Comparison of ENCODE assay signal across 10 cellular contexts in the genomic region with DNA sequence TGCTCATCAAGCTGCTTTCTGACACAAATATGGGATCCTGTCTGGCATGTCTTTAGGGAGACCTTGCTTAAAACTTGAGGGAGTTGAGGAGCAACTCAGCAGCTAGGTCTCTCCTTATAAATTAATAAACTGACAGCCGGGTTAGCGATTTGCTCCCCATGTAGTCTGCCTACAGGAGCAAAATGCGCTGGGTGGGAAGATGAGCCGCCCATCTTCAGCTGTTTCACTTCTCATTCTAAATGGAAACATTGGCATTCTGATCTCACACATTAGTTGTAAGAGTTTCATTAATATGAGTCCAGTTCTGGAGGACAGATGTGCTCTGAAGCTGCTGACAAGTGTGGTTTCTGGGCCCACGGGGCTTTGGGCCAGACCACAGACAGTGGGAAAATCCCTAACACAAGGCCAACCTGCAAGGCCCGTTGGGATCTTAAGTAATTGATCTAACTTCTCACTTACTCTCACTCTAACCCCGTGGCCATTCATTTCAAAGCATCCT.
DNase-seq lines count a peak whose midpoint lies in the region; ATAC-seq and TF ChIP-seq lines count a peak whose summit lies in the region.
"Had no signal": no experiment of that assay in that cellular context is flagged by ENCODE, and none has a peak within 500 bp of the region (broad histone marks: within the 10 kb centered on the region; RNA-seq: fewer than 3 reads in every experiment).

No MANE protein-coding gene starts in this region.

- peak; percentile 82 for ATAC-seq in GM18517 (IDR thresholded peaks at IDR 0.05; ENCODE audit: unreplicated experiment)
- ATAC-seq in GM21576 (IDR thresholded peaks at IDR 0.05; ENCODE audit: unreplicated experiment), result peak; percentile 78
- peak; percentile 74 for ATAC-seq in HG03520 (IDR thresholded peaks at IDR 0.05; ENCODE audit: unreplicated experiment)
- no peak for ATAC-seq in psoas muscle

- DNase-seq in medulla oblongata (ENCODE audit: extremely low spot score), result peak; percentile 18
- no peak for DNase-seq in HAP-1 (ENCODE audit: low spot score in 2 of 2)
- no peak for DNase-seq in activated CD4-positive, alpha-beta T cell treated with anti-CD3 and anti-CD28 coated beads, Interleukin-2, amount 10 ng/mL, durations not matched to agents 7 days and 5 days
- no peak for DNase-seq in psoas muscle
- DNase-seq in stimulated activated naive CD4-positive, alpha-beta T cell treated with Interleukin-2 at 50 U/mL for 16 hours (lab: John Stamatoyannopoulos, UW), result no peak
- DNase-seq: NCI-H446 treated with DMSO at 0.1 percent for 48 hours; stimulated activated CD8-positive, alpha-beta memory T cell treated with anti-CD3 and anti-CD28 coated beads, Interleukin-4, amount 100 ng/mL, for 48 hours had no signal

- H3K4me3 ChIP-seq in HAP-1 (no peak overlapping the region), psoas muscle (no peak overlapping the region)

- intact Hi-C loops in psoas muscle (cut with DNase I), result no loop called here

- H3K27ac ChIP-seq in psoas muscle, result no peak overlapping the region

- H3K9me3 Mint-ChIP-seq in activated CD4-positive, alpha-beta T cell treated with anti-CD3 and anti-CD28 coated beads, Interleukin-2, amount 10 ng/mL, durations not matched to agents 7 days and 5 days, result peaks cover 2% of the 10 kb centered on the region

- POLR2A ChIA-PET in activated CD4-positive, alpha-beta T cell treated with anti-CD3 and anti-CD28 coated beads, Interleukin-2, amount 10 ng/mL, durations not matched to agents 7 days and 5 days (lab: Charles Lee), result no interaction called here

- no peak overlapping the region for H3K4me3 Mint-ChIP-seq in activated CD4-positive, alpha-beta T cell treated with anti-CD3 and anti-CD28 coated beads, Interleukin-2, amount 10 ng/mL, durations not matched to agents 7 days and 5 days

- no peaks in the 10 kb centered on the region for H3K4me1 Mint-ChIP-seq in activated CD4-positive, alpha-beta T cell treated with anti-CD3 and anti-CD28 coated beads, Interleukin-2, amount 10 ng/mL, durations not matched to agents 7 days and 5 days

- CTCF ChIA-PET in activated CD4-positive, alpha-beta T cell treated with anti-CD3 and anti-CD28 coated beads, Interleukin-2, amount 10 ng/mL, durations not matched to agents 7 days and 5 days (lab: Charles Lee), result no interaction called here

- no peaks in the 10 kb centered on the region for H3K9me3 ChIP-seq in HAP-1
- H3K9me3 ChIP-seq in psoas muscle, result no peaks in the 10 kb centered on the region

- WGBS in psoas muscle, 3 donors, result 66 to 74% (median 72%) methylated on average over 7 of the region's 7 CpGs

- no peaks in the 10 kb centered on the region for H3K27me3 ChIP-seq in HAP-1 (ENCODE audit: low read depth)
- H3K27me3 ChIP-seq in psoas muscle (ENCODE audit: insufficient read depth in 3 of 3, low read length in 2 of 3), result no peaks in the 10 kb centered on the region

- H3K36me3 Mint-ChIP-seq in activated CD4-positive, alpha-beta T cell treated with anti-CD3 and anti-CD28 coated beads, Interleukin-2, amount 10 ng/mL, durations not matched to agents 7 days and 5 days (ENCODE audit: low read depth), result no peaks in the 10 kb centered on the region

- no peak overlapping the region for H3K27ac Mint-ChIP-seq in activated CD4-positive, alpha-beta T cell treated with anti-CD3 and anti-CD28 coated beads, Interleukin-2, amount 10 ng/mL, durations not matched to agents 7 days and 5 days

- in situ Hi-C loops in HAP-1 (cut with MboI; ENCODE audit: low sequenced_read_pairs), result no loop called here

- H3K4me1 ChIP-seq in HAP-1 (no peaks in the 10 kb centered on the region), psoas muscle (no peaks in the 10 kb centered on the region)

- TF ChIP-seq CTCF in psoas muscle (IDR thresholded peaks at IDR 0.05), result no peak

- no peaks in the 10 kb centered on the region for H3K36me3 ChIP-seq in HAP-1 (replicated peaks)
- H3K36me3 ChIP-seq in psoas muscle (ENCODE audit: insufficient read depth in 1 of 2, low read depth in 1 of 2), result no peaks in the 10 kb centered on the region

- H3K27me3 Mint-ChIP-seq in activated CD4-positive, alpha-beta T cell treated with anti-CD3 and anti-CD28 coated beads, Interleukin-2, amount 10 ng/mL, durations not matched to agents 7 days and 5 days, result peaks cover 8% of the 10 kb centered on the region

Comparison
In these comparisons a context has a peak if more than half of its experiments do, and no peak if none do; other contexts are left out.
1. ATAC-seq: peak in GM18517 (single experiment), GM21576 (single experiment) and HG03520 (single experiment); none in psoas muscle (0 of 4).